Comparison of ENCODE assay signal across 4 cellular contexts in genomic region chr4:43918377-43918776, GRCh38.
A peak's percentile ranks its signal among the peaks of the same experiment; 100 is the strongest.
TF ChIP-seq lines count a peak whose summit lies in the region.

No MANE protein-coding gene starts in this region.

TF ChIP-seq in HepG2, 621 proteins besides CTCF, POLR2A, EP300 and RAD21:
- TF ChIP-seq MAFK (conservative IDR thresholded peaks at IDR 0.05 in 1 of 2, IDR thresholded peaks at IDR 0.05 in 1 of 2; ENCODE audit: low read length in 2 of 2) (peak; percentile 74 to 88), MAFF (IDR thresholded peaks at IDR 0.05; ENCODE audit: low read depth, low read length) (peak; percentile 74), ZNF280D (CRISPR knock-in tag; IDR thresholded peaks at IDR 0.05) (no peak)
TF ChIP-seq in HepG2: peak in this region for 2.

TF ChIP-seq in A549, 52 proteins besides CTCF, POLR2A, EP300 and RAD21:
- TF ChIP-seq GATA3 (IDR thresholded peaks at IDR 0.05; ENCODE audit: borderline replicate concordance) (no peak), RCOR1 (IDR thresholded peaks at IDR 0.05; ENCODE audit: low read depth, low read length) (no peak), MAFK (IDR thresholded peaks at IDR 0.05; ENCODE audit: partially characterized antibody) (peak; percentile 39), BCL3 (IDR thresholded peaks at IDR 0.05) (no peak), TFCP2L1 (CRISPR knock-in tag; IDR thresholded peaks at IDR 0.05) (no peak), NFE2L2 (conservative IDR thresholded peaks at IDR 0.05; ENCODE audit: low read length) (no peak), EHF (CRISPR knock-in tag; IDR thresholded peaks at IDR 0.05) (no peak)

TF ChIP-seq in IMR-90, 13 proteins besides CTCF, POLR2A, EP300 and RAD21:
- no peak for TF ChIP-seq RFX5 (IDR thresholded peaks at IDR 0.05; ENCODE audit: low read depth, low read length)
- no peak for TF ChIP-seq BHLHE40 (IDR thresholded peaks at IDR 0.05; ENCODE audit: low read depth, low read length)
- peak; percentile 78 for TF ChIP-seq MAFK (IDR thresholded peaks at IDR 0.05; ENCODE audit: low read depth, low read length)
- TF ChIP-seq FOS (IDR thresholded peaks at IDR 0.05; ENCODE audit: low read depth, low read length): no peak
- no peak for TF ChIP-seq NFE2L2 (IDR thresholded peaks at IDR 0.05; ENCODE audit: low read depth, low read length)
- TF ChIP-seq CHD1 (IDR thresholded peaks at IDR 0.05; ENCODE audit: low read depth, low read length): no peak

TF ChIP-seq in K562, 482 proteins besides CTCF, POLR2A, EP300 and RAD21:
- TF ChIP-seq ATF4 (CRISPR knock-in tag; IDR thresholded peaks at IDR 0.05) (no peak), L3MBTL2 (IDR thresholded peaks at IDR 0.05) (no peak), HCFC1 (IDR thresholded peaks at IDR 0.05; ENCODE audit: low read depth, low read length) (no peak), MAFF (IDR thresholded peaks at IDR 0.05; ENCODE audit: low read length) (no peak; the same call in 1 of the 2 replicates), MAFK (IDR thresholded peaks at IDR 0.05; ENCODE audit: low read length) (peak; percentile 46; the same call in 1 of the 2 replicates), ZNF79 (CRISPR knock-in tag; IDR thresholded peaks at IDR 0.05; ENCODE audit: low read depth) (no peak), ZNF3 (CRISPR knock-in tag; IDR thresholded peaks at IDR 0.05) (no peak), CXXC5 (CRISPR knock-in tag; IDR thresholded peaks at IDR 0.05) (no peak), ZNF609 (CRISPR knock-in tag; IDR thresholded peaks at IDR 0.05; ENCODE audit: borderline replicate concordance) (no peak), HDAC1 (IDR thresholded peaks at IDR 0.05) (no peak), SREBF2 (CRISPR knock-in tag; IDR thresholded peaks at IDR 0.05) (no peak), RFX1 (IDR thresholded peaks at IDR 0.05) (no peak), THAP12 (CRISPR knock-in tag; IDR thresholded peaks at IDR 0.05) (no peak), CEBPZ (IDR thresholded peaks at IDR 0.05; ENCODE audit: borderline replicate concordance, low read depth, low read length) (no peak), RBM39 (optimal IDR thresholded peaks at IDR 0.05; ENCODE audit: low read depth, low read length) (no peak), KDM5B (IDR thresholded peaks at IDR 0.05; ENCODE audit: insufficient replicate concordance, low read depth, low read length) (no peak), ZNF316 (IDR thresholded peaks at IDR 0.05) (peak; percentile 74; the same call in 1 of the 2 replicates), TBL1XR1 (IDR thresholded peaks at IDR 0.05; ENCODE audit: low read length in 2 of 2) (no peak), ZNF592 (IDR thresholded peaks at IDR 0.05) (no peak), MAFG (tag; conservative IDR thresholded peaks at IDR 0.05) (0 out of 2 replicates have a peak, but pooled peaks have one; percentile 19), ZNF518B (CRISPR knock-in tag; IDR thresholded peaks at IDR 0.05) (no peak), SNIP1 (IDR thresholded peaks at IDR 0.05; ENCODE audit: low read depth) (no peak)
